25 cellular contexts compared by ENCODE assay signal in the genomic region with DNA sequence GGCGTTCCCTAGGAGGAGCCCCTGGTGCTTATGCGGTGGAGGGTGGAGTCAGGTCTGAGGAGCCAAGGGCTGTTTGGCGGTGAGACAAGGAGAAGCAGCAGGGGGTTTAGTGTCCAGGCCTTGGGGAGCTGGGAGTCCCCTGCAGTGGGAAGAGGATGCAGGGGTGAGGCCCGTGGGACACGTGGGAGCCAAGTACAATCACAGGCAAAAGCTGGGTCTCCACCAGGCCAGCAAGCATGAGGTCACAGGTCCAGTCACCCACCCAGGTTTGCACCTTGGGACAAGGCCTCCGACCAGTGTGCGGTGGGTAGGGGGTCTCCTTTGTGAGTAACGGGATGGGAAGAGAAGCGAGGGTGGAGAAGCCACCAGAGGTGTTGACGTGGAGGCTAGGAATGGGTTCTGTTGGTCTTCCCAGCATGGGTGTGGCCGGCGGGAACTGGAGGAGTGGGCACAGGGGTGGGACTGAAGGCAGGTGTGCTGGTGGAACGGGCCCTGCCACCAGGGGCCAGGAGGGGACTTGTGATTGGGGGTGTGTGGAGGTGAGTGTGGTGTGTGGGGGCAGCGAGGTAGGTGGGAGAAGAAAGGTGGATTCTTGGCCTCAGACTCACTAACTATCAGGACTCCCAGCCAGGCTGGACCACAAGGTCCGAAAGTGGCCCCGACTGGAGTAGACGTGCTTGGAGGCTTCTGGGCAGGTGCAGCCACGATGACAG.
"Had no signal": no experiment of that assay in that cellular context is flagged by ENCODE, and none has a peak within 500 bp of the region (broad histone marks: within the 10 kb centered on the region; RNA-seq: fewer than 3 reads in every experiment).

No MANE protein-coding gene starts in this region.

- H3K4me2 ChIP-seq: hepatocyte, smooth muscle cell had no signal

- H3K27ac ChIP-seq: hepatocyte, left ventricle myocardium inferior, neutrophil, parathyroid adenoma, right atrium auricular region, right lobe of liver, stomach, testis, thyroid gland, transverse colon, upper lobe of left lung, vagina had no signal

- H3K79me2 ChIP-seq: hepatocyte, parathyroid adenoma had no signal

- H2AFZ ChIP-seq: hepatocyte, parathyroid adenoma had no signal

- H3K36me3 Mint-ChIP-seq: naive thymus-derived CD8-positive, alpha-beta T cell; stimulated activated naive B cell treated with anti-CD40 and anti-IgM and Interleukin-4, amounts not matched to agents 10 μg/mL and 1 μg/mL and 100 μg/mL, for 72 hours had no signal

- H3K36me3 ChIP-seq: left ventricle myocardium inferior, neutrophil, right atrium auricular region, right lobe of liver, stomach, thyroid gland, transverse colon, upper lobe of left lung, vagina had no signal

- H3K4me1 Mint-ChIP-seq: naive thymus-derived CD8-positive, alpha-beta T cell; nephron; neural crest cell; stimulated activated naive B cell treated with anti-CD40 and anti-IgM and Interleukin-4, amounts not matched to agents 10 μg/mL and 1 μg/mL and 100 μg/mL, for 72 hours had no signal

- H3K4me1 ChIP-seq: left ventricle myocardium inferior, parathyroid adenoma, right atrium auricular region, right lobe of liver, stomach, testis, thyroid gland, transverse colon, upper lobe of left lung, vagina had no signal

- H3K27ac Mint-ChIP-seq: nephron; stimulated activated naive B cell treated with anti-CD40 and anti-IgM and Interleukin-4, amounts not matched to agents 10 μg/mL and 1 μg/mL and 100 μg/mL, for 72 hours had no signal

- H3K9ac ChIP-seq: parathyroid adenoma had no signal

- H3K9me3 ChIP-seq: left ventricle myocardium inferior, neutrophil, right atrium auricular region, right lobe of liver, testis, thyroid gland, transverse colon, upper lobe of left lung, vagina had no signal

- H3K4me3 ChIP-seq: hepatocyte, left ventricle myocardium inferior, lung, right atrium auricular region, right lobe of liver, smooth muscle cell, stomach, testis, thyroid gland, transverse colon, upper lobe of left lung, vagina had no signal

- DNase-seq: islet precursor cell; left ventricle myocardium inferior; naive thymus-derived CD8-positive, alpha-beta T cell; occipital lobe; right lobe of liver; stimulated activated CD4-positive, alpha-beta T cell treated with anti-CD3 and anti-CD28 coated beads, Interleukin-12 subunit alpha, Interleukin-12 subunit beta, amount 100 ng/mL, for 4 hours; stimulated activated CD4-positive, alpha-beta T cell treated with anti-CD3 and anti-CD28 coated beads, Interleukin-15, amount 100 ng/mL, for 24 hours; stimulated activated CD4-positive, alpha-beta T cell treated with anti-CD3 and anti-CD28 coated beads, Interleukin-2, amount 100 ng/mL, for 24 hours; stimulated activated CD4-positive, alpha-beta T cell treated with anti-CD3 and anti-CD28 coated beads, Interleukin-4, amount 100 ng/mL, for 1 hour; stimulated activated naive B cell treated with anti-CD40 and anti-IgM and Interleukin-4, amounts not matched to agents 10 μg/mL and 1 μg/mL and 100 μg/mL, for 72 hours; stimulated activated naive CD8-positive, alpha-beta T cell treated with anti-CD3 and anti-CD28 coated beads, Interleukin-15, Interleukin-2, amounts not matched to agents 100 U/mL and 50 U/mL, for 24 hours; stomach; testis; thyroid gland; transverse colon had no signal

- H3K27me3 ChIP-seq: hepatocyte, neutrophil, right atrium auricular region, testis, thyroid gland, upper lobe of left lung, vagina had no signal

- H3K9me3 Mint-ChIP-seq: nephron, neural crest cell had no signal

- H3K4me3 Mint-ChIP-seq: naive thymus-derived CD8-positive, alpha-beta T cell; nephron; neural crest cell; stimulated activated naive B cell treated with anti-CD40 and anti-IgM and Interleukin-4, amounts not matched to agents 10 μg/mL and 1 μg/mL and 100 μg/mL, for 72 hours had no signal
